1 cellular context compared by ENCODE assay signal in genomic region chr13:46052314-46053161, GRCh38.
TF ChIP-seq lines count a peak whose summit lies in the region.

ZC3H13 (minus strand) TSS chr13:46052746; CDS start chr13:46045507, 7,239 bp downstream.

TF ChIP-seq in HepG2, 621 proteins besides CTCF, POLR2A, EP300 and RAD21 (continued from another document and continues in another):
- TF ChIP-seq, protein P1, sequence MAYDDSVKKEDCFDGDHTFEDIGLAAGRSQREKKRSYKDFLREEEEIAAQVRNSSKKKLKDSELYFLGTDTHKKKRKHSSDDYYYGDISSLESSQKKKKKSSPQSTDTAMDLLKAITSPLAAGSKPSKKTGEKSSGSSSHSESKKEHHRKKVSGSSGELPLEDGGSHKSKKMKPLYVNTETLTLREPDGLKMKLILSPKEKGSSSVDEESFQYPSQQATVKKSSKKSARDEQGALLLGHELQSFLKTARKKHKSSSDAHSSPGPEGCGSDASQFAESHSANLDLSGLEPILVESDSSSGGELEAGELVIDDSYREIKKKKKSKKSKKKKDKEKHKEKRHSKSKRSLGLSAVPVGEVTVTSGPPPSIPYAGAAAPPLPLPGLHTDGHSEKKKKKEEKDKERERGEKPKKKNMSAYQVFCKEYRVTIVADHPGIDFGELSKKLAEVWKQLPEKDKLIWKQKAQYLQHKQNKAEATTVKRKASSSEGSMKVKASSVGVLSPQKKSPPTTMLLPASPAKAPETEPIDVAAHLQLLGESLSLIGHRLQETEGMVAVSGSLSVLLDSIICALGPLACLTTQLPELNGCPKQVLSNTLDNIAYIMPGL (CRISPR knock-in tag; IDR thresholded peaks at IDR 0.05; ENCODE audit: borderline replicate concordance in 1 of 2, low read depth in 1 of 2), result peak; percentile 77 to 83
- TF ChIP-seq SMAD3 (CRISPR knock-in tag; IDR thresholded peaks at IDR 0.05) (peak; percentile 61; the same call in 1 of the 2 replicates), BCL6 (CRISPR knock-in tag; IDR thresholded peaks at IDR 0.05) (0 out of 2 replicates have a peak, but pooled peaks have one; percentile 33), ZNF552 (CRISPR knock-in tag; IDR thresholded peaks at IDR 0.05; ENCODE audit: borderline replicate concordance) (no peak), HOXA5 (CRISPR knock-in tag; IDR thresholded peaks at IDR 0.05) (peak; percentile 69), DNMT1 (CRISPR knock-in tag; IDR thresholded peaks at IDR 0.05) (no peak), YY1 (IDR thresholded peaks at IDR 0.05; ENCODE audit: insufficient read depth, insufficient replicate concordance, low read depth, low read length) (peak; percentile 42), ZKSCAN8 (CRISPR knock-in tag; IDR thresholded peaks at IDR 0.05; ENCODE audit: borderline replicate concordance) (0 out of 2 replicates have a peak, but pooled peaks have one; percentile 64), NONO (IDR thresholded peaks at IDR 0.05) (no peak), NONO (CRISPR knock-in tag; conservative IDR thresholded peaks at IDR 0.05) (peak; percentile 62; the same call in 1 of the 2 replicates), HNF1A (IDR thresholded peaks at IDR 0.05; ENCODE audit: low read depth) (no peak), HNF1A (CRISPR knock-in tag; IDR thresholded peaks at IDR 0.05; ENCODE audit: borderline replicate concordance) (peak; percentile 64; the same call in 1 of the 2 replicates), MTA1 (CRISPR knock-in tag; IDR thresholded peaks at IDR 0.05; ENCODE audit: borderline replicate concordance) (peak; percentile 45; the same call in 1 of the 2 replicates), ZBTB25 (CRISPR knock-in tag; IDR thresholded peaks at IDR 0.05) (peak; percentile 62; the same call in 1 of the 2 replicates), ZNF501 (CRISPR knock-in tag; IDR thresholded peaks at IDR 0.05) (peak; percentile 90), TFE3 (CRISPR knock-in tag; IDR thresholded peaks at IDR 0.05) (0 out of 2 replicates have a peak, but pooled peaks have one; percentile 21), ZNF343 (CRISPR knock-in tag; IDR thresholded peaks at IDR 0.05) (0 out of 2 replicates have a peak, but pooled peaks have one; percentile 59), MIER3 (CRISPR knock-in tag; IDR thresholded peaks at IDR 0.05; ENCODE audit: borderline replicate concordance) (0 out of 2 replicates have a peak, but pooled peaks have one; percentile 23), FOXA3 (CRISPR knock-in tag; IDR thresholded peaks at IDR 0.05) (peak; percentile 46), ZNF253 (CRISPR knock-in tag; IDR thresholded peaks at IDR 0.05; ENCODE audit: borderline replicate concordance) (no peak), ZNF432 (CRISPR knock-in tag; IDR thresholded peaks at IDR 0.05; ENCODE audit: borderline replicate concordance) (no peak)
- TF ChIP-seq, protein P2, sequence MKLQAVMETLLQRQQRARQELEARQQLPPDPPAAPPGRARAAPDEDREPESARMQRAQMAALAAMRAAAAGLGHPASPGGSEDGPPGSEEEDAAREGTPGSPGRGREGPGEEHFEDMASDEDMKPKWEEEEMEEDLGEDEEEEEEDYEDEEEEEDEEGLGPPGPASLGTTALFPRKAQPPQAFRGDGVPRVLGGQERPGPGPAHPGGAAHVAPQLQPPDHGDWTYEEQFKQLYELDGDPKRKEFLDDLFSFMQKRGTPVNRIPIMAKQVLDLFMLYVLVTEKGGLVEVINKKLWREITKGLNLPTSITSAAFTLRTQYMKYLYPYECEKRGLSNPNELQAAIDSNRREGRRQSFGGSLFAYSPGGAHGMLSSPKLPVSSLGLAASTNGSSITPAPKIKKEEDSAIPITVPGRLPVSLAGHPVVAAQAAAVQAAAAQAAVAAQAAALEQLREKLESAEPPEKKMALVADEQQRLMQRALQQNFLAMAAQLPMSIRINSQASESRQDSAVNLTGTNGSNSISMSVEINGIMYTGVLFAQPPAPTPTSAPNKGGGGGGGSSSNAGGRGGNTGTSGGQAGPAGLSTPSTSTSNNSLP (IDR thresholded peaks at IDR 0.05; ENCODE audit: low read depth, low read length), result no peak
- TF ChIP-seq, protein P3, sequence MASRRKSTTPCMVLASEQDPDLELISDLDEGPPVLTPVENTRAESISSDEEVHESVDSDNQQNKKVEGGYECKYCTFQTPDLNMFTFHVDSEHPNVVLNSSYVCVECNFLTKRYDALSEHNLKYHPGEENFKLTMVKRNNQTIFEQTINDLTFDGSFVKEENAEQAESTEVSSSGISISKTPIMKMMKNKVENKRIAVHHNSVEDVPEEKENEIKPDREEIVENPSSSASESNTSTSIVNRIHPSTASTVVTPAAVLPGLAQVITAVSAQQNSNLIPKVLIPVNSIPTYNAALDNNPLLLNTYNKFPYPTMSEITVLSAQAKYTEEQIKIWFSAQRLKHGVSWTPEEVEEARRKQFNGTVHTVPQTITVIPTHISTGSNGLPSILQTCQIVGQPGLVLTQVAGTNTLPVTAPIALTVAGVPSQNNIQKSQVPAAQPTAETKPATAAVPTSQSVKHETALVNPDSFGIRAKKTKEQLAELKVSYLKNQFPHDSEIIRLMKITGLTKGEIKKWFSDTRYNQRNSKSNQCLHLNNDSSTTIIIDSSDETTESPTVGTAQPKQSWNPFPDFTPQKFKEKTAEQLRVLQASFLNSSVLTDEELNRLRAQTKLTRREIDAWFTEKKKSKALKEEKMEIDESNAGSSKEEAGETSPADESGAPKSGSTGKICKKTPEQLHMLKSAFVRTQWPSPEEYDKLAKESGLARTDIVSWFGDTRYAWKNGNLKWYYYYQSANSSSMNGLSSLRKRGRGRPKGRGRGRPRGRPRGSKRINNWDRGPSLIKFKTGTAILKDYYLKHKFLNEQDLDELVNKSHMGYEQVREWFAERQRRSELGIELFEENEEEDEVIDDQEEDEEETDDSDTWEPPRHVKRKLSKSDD (CRISPR knock-in tag; IDR thresholded peaks at IDR 0.05; ENCODE audit: low read depth), result 0 out of 2 replicates have a peak, but pooled peaks have one; percentile 52
- TF ChIP-seq, protein P4, sequence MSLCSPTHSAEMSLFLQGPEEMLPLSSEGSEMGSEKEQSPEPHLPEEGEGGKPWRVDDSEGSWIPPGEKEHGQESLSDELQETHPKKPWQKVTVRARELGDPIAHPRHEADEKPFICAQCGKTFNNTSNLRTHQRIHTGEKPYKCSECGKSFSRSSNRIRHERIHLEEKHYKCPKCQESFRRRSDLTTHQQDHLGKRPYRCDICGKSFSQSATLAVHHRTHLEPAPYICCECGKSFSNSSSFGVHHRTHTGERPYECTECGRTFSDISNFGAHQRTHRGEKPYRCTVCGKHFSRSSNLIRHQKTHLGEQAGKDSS (CRISPR knock-in tag; IDR thresholded peaks at IDR 0.05; ENCODE audit: borderline replicate concordance, low read depth), result peak; percentile 63; the same call in 1 of the 2 replicates
- TF ChIP-seq, protein P5, sequence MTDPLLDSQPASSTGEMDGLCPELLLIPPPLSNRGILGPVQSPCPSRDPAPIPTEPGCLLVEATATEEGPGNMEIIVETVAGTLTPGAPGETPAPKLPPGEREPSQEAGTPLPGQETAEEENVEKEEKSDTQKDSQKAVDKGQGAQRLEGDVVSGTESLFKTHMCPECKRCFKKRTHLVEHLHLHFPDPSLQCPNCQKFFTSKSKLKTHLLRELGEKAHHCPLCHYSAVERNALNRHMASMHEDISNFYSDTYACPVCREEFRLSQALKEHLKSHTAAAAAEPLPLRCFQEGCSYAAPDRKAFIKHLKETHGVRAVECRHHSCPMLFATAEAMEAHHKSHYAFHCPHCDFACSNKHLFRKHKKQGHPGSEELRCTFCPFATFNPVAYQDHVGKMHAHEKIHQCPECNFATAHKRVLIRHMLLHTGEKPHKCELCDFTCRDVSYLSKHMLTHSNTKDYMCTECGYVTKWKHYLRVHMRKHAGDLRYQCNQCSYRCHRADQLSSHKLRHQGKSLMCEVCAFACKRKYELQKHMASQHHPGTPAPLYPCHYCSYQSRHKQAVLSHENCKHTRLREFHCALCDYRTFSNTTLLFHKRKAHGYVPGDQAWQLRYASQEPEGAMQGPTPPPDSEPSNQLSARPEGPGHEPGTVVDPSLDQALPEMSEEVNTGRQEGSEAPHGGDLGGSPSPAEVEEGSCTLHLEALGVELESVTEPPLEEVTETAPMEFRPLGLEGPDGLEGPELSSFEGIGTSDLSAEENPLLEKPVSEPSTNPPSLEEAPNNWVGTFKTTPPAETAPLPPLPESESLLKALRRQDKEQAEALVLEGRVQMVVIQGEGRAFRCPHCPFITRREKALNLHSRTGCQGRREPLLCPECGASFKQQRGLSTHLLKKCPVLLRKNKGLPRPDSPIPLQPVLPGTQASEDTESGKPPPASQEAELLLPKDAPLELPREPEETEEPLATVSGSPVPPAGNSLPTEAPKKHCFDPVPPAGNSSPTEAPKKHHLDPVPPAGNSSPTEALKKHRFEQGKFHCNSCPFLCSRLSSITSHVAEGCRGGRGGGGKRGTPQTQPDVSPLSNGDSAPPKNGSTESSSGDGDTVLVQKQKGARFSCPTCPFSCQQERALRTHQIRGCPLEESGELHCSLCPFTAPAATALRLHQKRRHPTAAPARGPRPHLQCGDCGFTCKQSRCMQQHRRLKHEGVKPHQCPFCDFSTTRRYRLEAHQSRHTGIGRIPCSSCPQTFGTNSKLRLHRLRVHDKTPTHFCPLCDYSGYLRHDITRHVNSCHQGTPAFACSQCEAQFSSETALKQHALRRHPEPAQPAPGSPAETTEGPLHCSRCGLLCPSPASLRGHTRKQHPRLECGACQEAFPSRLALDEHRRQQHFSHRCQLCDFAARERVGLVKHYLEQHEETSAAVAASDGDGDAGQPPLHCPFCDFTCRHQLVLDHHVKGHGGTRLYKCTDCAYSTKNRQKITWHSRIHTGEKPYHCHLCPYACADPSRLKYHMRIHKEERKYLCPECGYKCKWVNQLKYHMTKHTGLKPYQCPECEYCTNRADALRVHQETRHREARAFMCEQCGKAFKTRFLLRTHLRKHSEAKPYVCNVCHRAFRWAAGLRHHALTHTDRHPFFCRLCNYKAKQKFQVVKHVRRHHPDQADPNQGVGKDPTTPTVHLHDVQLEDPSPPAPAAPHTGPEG (CRISPR knock-in tag; IDR thresholded peaks at IDR 0.05), result no peak
